In genomic region chr11:58745705-58746364, GRCh38 we compare ENCODE assay signal across 1 cellular context.
TF ChIP-seq lines count a peak whose summit lies in the region.

No MANE protein-coding gene starts in this region.

TF ChIP-seq in K562, 482 proteins besides CTCF, POLR2A, EP300 and RAD21 (continued from another document and continues in another):
- TF ChIP-seq PHB2 (IDR thresholded peaks at IDR 0.05; ENCODE audit: low read depth) (no peak), HOMEZ (CRISPR knock-in tag; IDR thresholded peaks at IDR 0.05) (no peak), MEIS2 (IDR thresholded peaks at IDR 0.05; ENCODE audit: partially characterized antibody) (peak; percentile 39), MEF2D (tag; conservative IDR thresholded peaks at IDR 0.05; ENCODE audit: low read depth) (peak; percentile 35; the same call in 1 of the 2 replicates), GATAD2B (IDR thresholded peaks at IDR 0.05; ENCODE audit: borderline replicate concordance) (no peak), ZBTB2 (IDR thresholded peaks at IDR 0.05) (peak; percentile 44; the same call in 1 of the 2 replicates), BMI1 (IDR thresholded peaks at IDR 0.05; ENCODE audit: low read length) (no peak), ZNF124 (CRISPR knock-in tag; IDR thresholded peaks at IDR 0.05) (no peak), ZNF57 (CRISPR knock-in tag; IDR thresholded peaks at IDR 0.05) (no peak), ZC3H11A (IDR thresholded peaks at IDR 0.05; ENCODE audit: low read depth, low read length) (no peak), ZKSCAN8 (CRISPR knock-in tag; IDR thresholded peaks at IDR 0.05) (peak; percentile 75; the same call in 1 of the 2 replicates), ATF1 (CRISPR knock-in tag; IDR thresholded peaks at IDR 0.05) (no peak), ATF1 (tag; IDR thresholded peaks at IDR 0.05) (peak; percentile 56), ZNF407 (IDR thresholded peaks at IDR 0.05; ENCODE audit: low read depth) (no peak), NFXL1 (CRISPR knock-in tag; IDR thresholded peaks at IDR 0.05) (no peak), CUX1 (CRISPR knock-in tag; IDR thresholded peaks at IDR 0.05) (0 out of 2 replicates have a peak, but pooled peaks have one; percentile 71), HMGN3 (IDR thresholded peaks at IDR 0.05; ENCODE audit: borderline replicate concordance, extremely low read depth, insufficient read length, low read depth, low read length) (no peak), FOXM1 (IDR thresholded peaks at IDR 0.05; ENCODE audit: low read depth) (peak; percentile 76), FOXM1 (CRISPR knock-in tag; IDR thresholded peaks at IDR 0.05; ENCODE audit: low read depth) (no peak), PURB (CRISPR knock-in tag; IDR thresholded peaks at IDR 0.05; ENCODE audit: low read depth) (no peak), CEBPG (CRISPR knock-in tag; IDR thresholded peaks at IDR 0.05) (no peak), CEBPG (tag; conservative IDR thresholded peaks at IDR 0.05 in 1 of 2, IDR thresholded peaks at IDR 0.05 in 1 of 2) (no peak), ESRRA (IDR thresholded peaks at IDR 0.05; ENCODE audit: borderline replicate concordance, low read depth) (peak; percentile 25; the same call in 1 of the 2 replicates), KAT7 (CRISPR knock-in tag; IDR thresholded peaks at IDR 0.05; ENCODE audit: borderline replicate concordance) (no peak), HNRNPK (IDR thresholded peaks at IDR 0.05; ENCODE audit: low read depth, low read length, poor library complexity, severe bottlenecking) (no peak), BHLHE40 (IDR thresholded peaks at IDR 0.05; ENCODE audit: low read length) (peak; percentile 49; the same call in 1 of the 2 replicates), NFE2 (IDR thresholded peaks at IDR 0.05; ENCODE audit: low read depth) (peak; percentile 79), ZSCAN29 (IDR thresholded peaks at IDR 0.05) (no peak), SMARCA4 (IDR thresholded peaks at IDR 0.05) (peak; percentile 84), POLR2AphosphoS5 (IDR thresholded peaks at IDR 0.05; ENCODE audit: control insufficient read depth, insufficient read depth, low read depth, low read length) (no peak), E4F1 (CRISPR knock-in tag; IDR thresholded peaks at IDR 0.05; ENCODE audit: borderline replicate concordance) (no peak), ZNF444 (CRISPR knock-in tag; IDR thresholded peaks at IDR 0.05) (no peak), ZNF263 (CRISPR knock-in tag; IDR thresholded peaks at IDR 0.05; ENCODE audit: borderline replicate concordance) (no peak; the same call in 1 of the 2 replicates), FOXJ3 (CRISPR knock-in tag; IDR thresholded peaks at IDR 0.05) (no peak), LCOR (CRISPR knock-in tag; IDR thresholded peaks at IDR 0.05) (no peak), EHMT2 (IDR thresholded peaks at IDR 0.05) (peak; percentile 76), SAFB (IDR thresholded peaks at IDR 0.05; ENCODE audit: borderline replicate concordance, low read depth, low read length) (no peak), SMAD4 (CRISPR knock-in tag; conservative IDR thresholded peaks at IDR 0.05) (peak; percentile 66), MAFK (IDR thresholded peaks at IDR 0.05; ENCODE audit: low read length) (0 out of 2 replicates have a peak, but pooled peaks have one; percentile 6), OTX1 (CRISPR knock-in tag; IDR thresholded peaks at IDR 0.05) (no peak), KLF10 (CRISPR knock-in tag; IDR thresholded peaks at IDR 0.05) (no peak), RHOXF2B (CRISPR knock-in tag; conservative IDR thresholded peaks at IDR 0.05) (no peak), NR2C2 (CRISPR knock-in tag; IDR thresholded peaks at IDR 0.05) (no peak), NR2C2 (tag; IDR thresholded peaks at IDR 0.05) (peak; percentile 69; the same call in 1 of the 2 replicates)
- TF ChIP-seq, protein P1, sequence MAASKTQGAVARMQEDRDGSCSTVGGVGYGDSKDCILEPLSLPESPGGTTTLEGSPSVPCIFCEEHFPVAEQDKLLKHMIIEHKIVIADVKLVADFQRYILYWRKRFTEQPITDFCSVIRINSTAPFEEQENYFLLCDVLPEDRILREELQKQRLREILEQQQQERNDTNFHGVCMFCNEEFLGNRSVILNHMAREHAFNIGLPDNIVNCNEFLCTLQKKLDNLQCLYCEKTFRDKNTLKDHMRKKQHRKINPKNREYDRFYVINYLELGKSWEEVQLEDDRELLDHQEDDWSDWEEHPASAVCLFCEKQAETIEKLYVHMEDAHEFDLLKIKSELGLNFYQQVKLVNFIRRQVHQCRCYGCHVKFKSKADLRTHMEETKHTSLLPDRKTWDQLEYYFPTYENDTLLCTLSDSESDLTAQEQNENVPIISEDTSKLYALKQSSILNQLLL (CRISPR knock-in tag; IDR thresholded peaks at IDR 0.05; ENCODE audit: borderline replicate concordance), result no peak
- TF ChIP-seq, protein P2, sequence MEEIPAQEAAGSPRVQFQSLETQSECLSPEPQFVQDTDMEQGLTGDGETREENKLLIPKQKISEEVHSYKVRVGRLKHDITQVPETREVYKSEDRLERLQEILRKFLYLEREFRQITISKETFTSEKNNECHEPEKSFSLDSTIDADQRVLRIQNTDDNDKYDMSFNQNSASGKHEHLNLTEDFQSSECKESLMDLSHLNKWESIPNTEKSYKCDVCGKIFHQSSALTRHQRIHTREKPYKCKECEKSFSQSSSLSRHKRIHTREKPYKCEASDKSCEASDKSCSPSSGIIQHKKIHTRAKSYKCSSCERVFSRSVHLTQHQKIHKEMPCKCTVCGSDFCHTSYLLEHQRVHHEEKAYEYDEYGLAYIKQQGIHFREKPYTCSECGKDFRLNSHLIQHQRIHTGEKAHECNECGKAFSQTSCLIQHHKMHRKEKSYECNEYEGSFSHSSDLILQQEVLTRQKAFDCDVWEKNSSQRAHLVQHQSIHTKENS (CRISPR knock-in tag; IDR thresholded peaks at IDR 0.05), result no peak
